8 cellular contexts compared by ENCODE assay signal in the genomic region with DNA sequence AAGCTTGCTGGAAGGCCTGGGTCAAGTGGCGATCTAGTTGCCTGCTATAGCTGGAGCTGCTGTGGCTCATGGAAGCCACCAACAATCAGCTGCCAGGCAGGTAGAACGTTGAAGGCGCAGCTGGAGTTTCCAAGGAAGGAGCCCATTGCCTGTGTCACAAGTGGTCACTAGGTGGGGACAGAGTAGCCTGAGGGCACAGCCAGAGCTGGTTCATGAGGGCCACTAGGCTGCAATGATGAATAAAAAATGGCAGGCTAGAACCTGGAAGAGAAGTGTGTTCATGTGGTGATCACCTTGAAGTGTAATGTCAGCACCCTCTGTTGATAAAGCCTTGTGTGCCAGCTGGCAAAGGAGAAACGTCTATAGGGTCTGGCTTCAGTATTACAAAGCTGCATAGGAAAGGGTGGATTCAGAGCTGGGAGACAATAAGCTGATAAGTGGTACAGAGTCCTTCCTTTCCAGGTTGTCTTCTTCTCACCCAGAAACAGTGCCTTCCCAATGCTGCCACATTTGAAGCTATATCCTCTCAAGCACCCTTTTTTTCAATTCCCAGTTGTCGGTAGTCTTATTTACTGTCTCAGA.
DNase-seq lines count a peak whose midpoint lies in the region; ATAC-seq and TF ChIP-seq lines count a peak whose summit lies in the region.

No MANE protein-coding gene starts in this region.

- intact Hi-C loops in left ventricle myocardium inferior (cut with micrococcal nuclease) (loop anchor here (10.0 kb wide), 2 partner anchors 172 to 302 kb away; no protein-coding TSS in a partner anchor), sigmoid colon (cut with DNase I) (loop anchor here (1.0 kb wide), 1 partner anchor 299 kb away; no protein-coding TSS in a partner anchor)

- H3K27me3 ChIP-seq in left ventricle myocardium inferior (ENCODE audit: low read depth) (peaks cover 92% of the 10 kb centered on the region), sigmoid colon (no peaks in the 10 kb centered on the region)

- H3K27ac Mint-ChIP-seq in activated naive CD4-positive, alpha-beta T cell treated with anti-CD3 and anti-CD28 coated beads, Interleukin-2, amount 10 ng/mL, durations not matched to agents 7 days and 5 days, result no peak overlapping the region

- peak; percentile 87 for TF ChIP-seq CTCF in left ventricle myocardium inferior (IDR thresholded peaks at IDR 0.05; ENCODE audit: borderline replicate concordance)
- TF ChIP-seq CTCF in sigmoid colon (IDR thresholded peaks at IDR 0.05), result peak; percentile 58 to 77 (median 74)

- H3K4me1 ChIP-seq in left ventricle myocardium inferior (no peaks in the 10 kb centered on the region), sigmoid colon (no peaks in the 10 kb centered on the region)

- peaks cover 10% of the 10 kb centered on the region for H3K27me3 Mint-ChIP-seq in activated naive CD4-positive, alpha-beta T cell treated with anti-CD3 and anti-CD28 coated beads, Interleukin-2, amount 10 ng/mL, durations not matched to agents 7 days and 5 days

- no peaks in the 10 kb centered on the region for H3K36me3 Mint-ChIP-seq in activated naive CD4-positive, alpha-beta T cell treated with anti-CD3 and anti-CD28 coated beads, Interleukin-2, amount 10 ng/mL, durations not matched to agents 7 days and 5 days

- H3K9me3 ChIP-seq in left ventricle myocardium inferior (replicated peaks) (no peaks in the 10 kb centered on the region), sigmoid colon (no peaks in the 10 kb centered on the region)

- 41 to 58% methylated on average over 5 of the region's 5 CpGs for WGBS in sigmoid colon, 2 donors

- ATAC-seq in GM19395 (IDR thresholded peaks at IDR 0.05; ENCODE audit: unreplicated experiment) (peak; percentile 98), HG03521 (IDR thresholded peaks at IDR 0.05; ENCODE audit: unreplicated experiment) (peak; percentile 87), GM19397 (IDR thresholded peaks at IDR 0.05; ENCODE audit: unreplicated experiment) (no peak)

- H3K4me3 ChIP-seq in left ventricle myocardium inferior, result no peak overlapping the region
- H3K4me3 ChIP-seq in sigmoid colon, result no peak overlapping the region

- peak; percentile 42 for DNase-seq in COR-L47 (lab: John Stamatoyannopoulos, UW)
- DNase-seq in NCI-H82 treated with DMSO at 0.1 percent for 48 hours (lab: John Stamatoyannopoulos, UW; ENCODE audit: unreplicated experiment), result peak; percentile 50
- peak; percentile 66 for DNase-seq in activated naive CD4-positive, alpha-beta T cell treated with anti-CD3 and anti-CD28 coated beads, Interleukin-2, amount 10 ng/mL, durations not matched to agents 7 days and 5 days
- DNase-seq in left ventricle myocardium inferior, result peak; percentile 37
- DNase-seq in sigmoid colon, result peak; percentile 71

- H3K4me1 Mint-ChIP-seq in activated naive CD4-positive, alpha-beta T cell treated with anti-CD3 and anti-CD28 coated beads, Interleukin-2, amount 10 ng/mL, durations not matched to agents 7 days and 5 days, result no peaks in the 10 kb centered on the region

- no peak for TF ChIP-seq EP300 in sigmoid colon (IDR thresholded peaks at IDR 0.05)

- H3K27ac ChIP-seq in left ventricle myocardium inferior (replicated peaks) (no peak overlapping the region), sigmoid colon (no peak overlapping the region)

- no peak overlapping the region for H3K4me3 Mint-ChIP-seq in activated naive CD4-positive, alpha-beta T cell treated with anti-CD3 and anti-CD28 coated beads, Interleukin-2, amount 10 ng/mL, durations not matched to agents 7 days and 5 days

- no peak for TF ChIP-seq POLR2A in sigmoid colon (IDR thresholded peaks at IDR 0.05)

- H3K9me3 Mint-ChIP-seq in activated naive CD4-positive, alpha-beta T cell treated with anti-CD3 and anti-CD28 coated beads, Interleukin-2, amount 10 ng/mL, durations not matched to agents 7 days and 5 days, result no peaks in the 10 kb centered on the region

- CTCF ChIA-PET in activated naive CD4-positive, alpha-beta T cell treated with anti-CD3 and anti-CD28 coated beads, Interleukin-2, amount 10 ng/mL, durations not matched to agents 7 days and 5 days (lab: Charles Lee), result interaction anchor here (0.5 to 2.5 kb wide), 18 partner anchors 9 to 579 kb away, joined by 3 to 14 read pairs (median 4); no protein-coding TSS in a partner anchor

- H3K36me3 ChIP-seq in left ventricle myocardium inferior (no peaks in the 10 kb centered on the region), sigmoid colon (no peaks in the 10 kb centered on the region)
